18 cellular contexts compared by ENCODE assay signal in genomic region chr5:169549453-169549852, GRCh38. TPM values are rescaled to one million over a fixed set of nuclear protein-coding genes. Genes with fewer than 3 reads are reported as not detected.
DNase-seq lines count a peak whose midpoint lies in the region; ATAC-seq, FAIRE-seq and TF ChIP-seq lines count a peak whose summit lies in the region.
"Had no signal": no experiment of that assay in that cellular context is flagged by ENCODE, and none has a peak within 500 bp of the region (broad histone marks: within the 10 kb centered on the region; RNA-seq: fewer than 3 reads in every experiment).

No MANE protein-coding gene starts in this region.

- no peak overlapping the region for H2BK5ac ChIP-seq in mesenchymal stem cell (ENCODE audit: low read depth, low read length, poor library complexity, severe bottlenecking)

- H2AFZ ChIP-seq in mesenchymal stem cell (ENCODE audit: low read depth, low read length) = no peak overlapping the region
- H2AFZ ChIP-seq in HepG2 (ENCODE audit: low read length) = no peak overlapping the region

- H3K27me3 ChIP-seq in adipocyte (replicated peaks; ENCODE audit: control insufficient read depth, insufficient read depth, low read length) (no peaks in the 10 kb centered on the region), mesenchymal stem cell (ENCODE audit: control insufficient read depth in 1 of 2, insufficient read depth in 1 of 2, low read length in 2 of 2) (peaks cover 0 to 7% of the 10 kb centered on the region in 2 experiments), HepG2 (ENCODE audit: control insufficient read depth in 1 of 2, insufficient read depth in 2 of 2, low read length in 2 of 2) (no peaks in the 10 kb centered on the region)
- H3K27me3 ChIP-seq: BLaER1 had no signal

- no peak overlapping the region for H4K91ac ChIP-seq in mesenchymal stem cell (ENCODE audit: low read length)

- H3K79me2 ChIP-seq in HepG2 (ENCODE audit: insufficient read depth, low read length) = no peaks in the 10 kb centered on the region

- DNase-seq in M059J (ENCODE audit: low read depth) (peak; percentile 12), adipocyte (ENCODE audit: low read depth) (peak; percentile 22), mesenchymal stem cell (no peak), NCI-H1092 (lab: John Stamatoyannopoulos, UW) (no peak), HepG2 (ENCODE audit: low spot score) (no peak)
- no peak for DNase-seq in stimulated activated CD4-positive, alpha-beta T cell treated with anti-CD3 and anti-CD28 coated beads, Interleukin-2, amount 100 ng/mL, for 48 hours
- DNase-seq: Caco-2; CD4-positive, CD25-positive, alpha-beta regulatory T cell; CD8-positive, alpha-beta T cell; DMS153; DND-41; H7; HCEC 1CT had no signal

- H3K23ac ChIP-seq in mesenchymal stem cell (ENCODE audit: low read length in 2 of 2) = no peak overlapping the region

- no peaks in the 10 kb centered on the region for H3K79me1 ChIP-seq in mesenchymal stem cell (replicated peaks; ENCODE audit: low read length, poor library complexity, severe bottlenecking)

- no peaks in the 10 kb centered on the region for H4K20me1 ChIP-seq in HepG2 (ENCODE audit: insufficient read depth, low read length)
- H4K20me1 ChIP-seq: BLaER1 had no signal

- H3K9ac ChIP-seq in adipocyte (ENCODE audit: low read length) = peak overlapping the region; percentile 53
- peak overlapping the region; percentile 58 for H3K9ac ChIP-seq in mesenchymal stem cell (ENCODE audit: low read length)
- H3K9ac ChIP-seq in HepG2 (ENCODE audit: insufficient read depth, low read depth, low read length) = no peak overlapping the region
- H3K9ac ChIP-seq: BLaER1 had no signal

- no peak overlapping the region for H2BK12ac ChIP-seq in mesenchymal stem cell (ENCODE audit: low read length in 2 of 2)

- in situ Hi-C loops in HepG2 (cut with HindIII; ENCODE audit: extremely low pct_ligation_motif_present, low pct_unique_long_range_greater_than_20kb) = no loop called here

- H3K9me3 ChIP-seq in adipocyte (ENCODE audit: control insufficient read depth, low read length) (peaks cover 5% of the 10 kb centered on the region), mesenchymal stem cell (ENCODE audit: control insufficient read depth, low read length) (peaks cover 7% of the 10 kb centered on the region), HepG2 (ENCODE audit: low read length) (no peaks in the 10 kb centered on the region)
- H3K9me3 ChIP-seq: BLaER1, Caco-2 had no signal

- POLR2A ChIA-PET in HepG2 (lab: Yijun Ruan, JAX) = no interaction called here

- CTCF ChIA-PET in HepG2 (lab: Yijun Ruan, JAX; ENCODE audit: low intra/inter-chr PET ratio, low total read pairs) = no interaction called here

- H3K27ac ChIP-seq in mesenchymal stem cell (ENCODE audit: low read length, poor library complexity, severe bottlenecking) (no peak overlapping the region), HepG2 (ENCODE audit: extremely low read length, insufficient read depth, low read length) (no peak overlapping the region)
- H3K27ac ChIP-seq: BLaER1, C4-2B had no signal

- TF ChIP-seq EP300 in HepG2 (IDR thresholded peaks at IDR 0.05; ENCODE audit: low read depth in 2 of 2, low read length in 2 of 2) (no peak), HepG2 (CRISPR knock-in tag; IDR thresholded peaks at IDR 0.05; ENCODE audit: borderline replicate concordance) (no peak)

- H3K36me3 ChIP-seq in adipocyte (ENCODE audit: control insufficient read depth, insufficient read depth, low read length, severe bottlenecking) = no peaks in the 10 kb centered on the region
- no peaks in the 10 kb centered on the region for H3K36me3 ChIP-seq in mesenchymal stem cell (ENCODE audit: control insufficient read depth in 1 of 2, insufficient read depth in 2 of 2, low read depth in 1 of 2, low read length in 2 of 2)
- H3K36me3 ChIP-seq in HepG2 (replicated peaks in 1 of 2; ENCODE audit: control insufficient read depth in 1 of 2, insufficient read depth in 2 of 2, low read length in 2 of 2) = no peaks in the 10 kb centered on the region
- H3K36me3 ChIP-seq: BLaER1 had no signal

- intact Hi-C loops in HepG2 (cut with micrococcal nuclease; ENCODE audit: unreplicated experiment) = no loop called here

- no peak for FAIRE-seq in HepG2 (lab: Jason Lieb, UNC)
- FAIRE-seq: G401.6, GM12892, H1 had no signal

- no peak overlapping the region for H3K14ac ChIP-seq in mesenchymal stem cell (ENCODE audit: low read length in 2 of 2)

- no peak overlapping the region for H2AK5ac ChIP-seq in mesenchymal stem cell (ENCODE audit: low read length, severe bottlenecking)

- no peak overlapping the region for H3K18ac ChIP-seq in mesenchymal stem cell (ENCODE audit: low read depth in 1 of 2, low read length in 2 of 2)

- H2BK120ac ChIP-seq in mesenchymal stem cell (ENCODE audit: low read depth, low read length) = no peak overlapping the region

- TF ChIP-seq RAD21 in HepG2 (CRISPR knock-in tag; IDR thresholded peaks at IDR 0.05) = no peak

- H3K4me1 ChIP-seq in adipocyte (ENCODE audit: control insufficient read depth, insufficient read depth, low read length) (peaks cover 33% of the 10 kb centered on the region), mesenchymal stem cell (ENCODE audit: control insufficient read depth, insufficient read depth, low read depth, low read length) (no peaks in the 10 kb centered on the region), HepG2 (ENCODE audit: insufficient read depth, low read length) (no peaks in the 10 kb centered on the region)

- ATAC-seq in HepG2 = no peak
- ATAC-seq: CD8-positive, alpha-beta T cell had no signal

- H4K8ac ChIP-seq in mesenchymal stem cell (ENCODE audit: low read length) = no peak overlapping the region

- H3K4me2 ChIP-seq in mesenchymal stem cell (ENCODE audit: low read length, poor library complexity, severe bottlenecking) = no peak overlapping the region
- no peak overlapping the region for H3K4me2 ChIP-seq in HepG2 (ENCODE audit: low read depth, low read length)
- H3K4me2 ChIP-seq: BLaER1 had no signal

- no peak for TF ChIP-seq CTCF in HepG2 (CRISPR knock-in tag; IDR thresholded peaks at IDR 0.05)

- no peak for TF ChIP-seq POLR2A in HepG2 (IDR thresholded peaks at IDR 0.05; ENCODE audit: insufficient read depth in 1 of 2, low read depth in 2 of 2, low read length in 2 of 2)

- BruUV-seq in HepG2 (replicated peaks; lab: Mats Ljungman, UMichigan) = no TSS peak

- H3K4me3 ChIP-seq in adipocyte (ENCODE audit: low read length) (no peak overlapping the region), mesenchymal stem cell (ENCODE audit: insufficient read depth in 1 of 2, low read depth in 1 of 2, low read length in 2 of 2) (no peak overlapping the region), HepG2 (replicated peaks in 1 of 3; ENCODE audit: insufficient read depth in 1 of 3, low read depth in 2 of 3, low read length in 3 of 3) (no peak overlapping the region)
- H3K4me3 ChIP-seq: BLaER1 had no signal

- no peak overlapping the region for H2BK15ac ChIP-seq in mesenchymal stem cell (ENCODE audit: low read depth, poor library complexity, severe bottlenecking)

- H3K4ac ChIP-seq in mesenchymal stem cell (ENCODE audit: low read depth in 1 of 2, low read length in 2 of 2) = no peak overlapping the region

TF ChIP-seq in HepG2, 621 proteins besides CTCF, POLR2A, EP300 and RAD21 (continues in another document):
- TF ChIP-seq ATAD3A (CRISPR knock-in tag; IDR thresholded peaks at IDR 0.05) = no peak
- no peak for TF ChIP-seq ELK4 (CRISPR knock-in tag; IDR thresholded peaks at IDR 0.05; ENCODE audit: borderline replicate concordance)
- no peak for TF ChIP-seq ZZZ3 (CRISPR knock-in tag; IDR thresholded peaks at IDR 0.05; ENCODE audit: borderline replicate concordance)

RNA-seq across cellular contexts. Expression of gene SPDL1, which starts 34.1 kb away (rescaled TPM):
- total RNA-seq in M059J (2014; rRNA removed; shearing (Covaris generic)) = 158 and 167 TPM in 2 replicates
- polyA plus RNA-seq in mesenchymal stem cell (2013, experiment 1 of 2) = 27.2 TPM
- 25.2 TPM for polyA plus RNA-seq in mesenchymal stem cell (2013, experiment 2 of 2)
- 36.6 and 61.4 TPM in 2 replicates for total RNA-seq in HepG2 (2016; rRNA removed; fragmentation: Illumina TruSeq; extraction: Trizol)
- total RNA-seq in HepG2 (2016; cell fraction: cytosol; rRNA removed; fragmentation: Illumina TruSeq; extraction: Trizol; ENCODE audit: low read depth) = 6.4 and 7.2 TPM in 2 replicates
- 38.1 and 53.5 TPM in 2 replicates for total RNA-seq in HepG2 (2016; cell fraction: insoluble cytoplasmic fraction; rRNA removed; fragmentation: Illumina TruSeq; extraction: Trizol)
- 20.7 and 24.8 TPM in 2 replicates for total RNA-seq in HepG2 (2016; cell fraction: membrane; rRNA removed; fragmentation: Illumina TruSeq; extraction: Trizol)
- total RNA-seq in HepG2 (2016; cell fraction: nucleus; rRNA removed; fragmentation: Illumina TruSeq; extraction: Trizol) = 27.4 and 29.1 TPM in 2 replicates
- 5.2 and 10.9 TPM in 2 replicates for polyA plus RNA-seq in HepG2 (2011; rRNA removed)
- 3.3 and 5.9 TPM in 2 replicates for polyA plus RNA-seq in HepG2 (2011; cell fraction: cytosol; rRNA removed)
- polyA plus RNA-seq in HepG2 (2011; cell fraction: nucleus; rRNA removed) = 7.4 and 9.6 TPM in 2 replicates
- 7.9 and 14.0 TPM in 2 replicates for polyA plus RNA-seq in HepG2 (2012)
- polyA plus RNA-seq in HepG2 (2016; cell fraction: cytosol; fragmentation: Illumina TruSeq; extraction: Trizol; ENCODE audit: low read depth) = 2.5 and 3.2 TPM in 2 replicates
- polyA plus RNA-seq in HepG2 (2016; cell fraction: insoluble cytoplasmic fraction; fragmentation: Illumina TruSeq; extraction: Trizol; ENCODE audit: low read depth) = 49.1 and 50.5 TPM in 2 replicates
- polyA plus RNA-seq in HepG2 (2016; cell fraction: membrane; fragmentation: Illumina TruSeq; extraction: Trizol; ENCODE audit: low read depth) = 6.6 and 7.7 TPM in 2 replicates
- 41.2 TPM in 2 replicates for polyA plus RNA-seq in HepG2 (2016; cell fraction: nucleus; fragmentation: Illumina TruSeq; extraction: Trizol; ENCODE audit: insufficient read depth, low read depth)
- 3.0 and 12.2 TPM in 2 replicates for polyA minus RNA-seq in HepG2 (2011; rRNA and poly(A)+ RNA removed; ENCODE audit: low replicate concordance)
- polyA minus RNA-seq in HepG2 (2011; cell fraction: cytosol; rRNA and poly(A)+ RNA removed) = 4.0 and 8.9 TPM in 2 replicates
- polyA minus RNA-seq in HepG2 (2011; cell fraction: nucleus; rRNA and poly(A)+ RNA removed) = 15.2 and 19.2 TPM in 2 replicates

Comparison
In these comparisons a context has a peak if more than half of its experiments do, and no peak if none do; other contexts are left out.
1. DNase-seq: peak in M059J (single experiment) and adipocyte (single experiment); none in mesenchymal stem cell (single experiment), NCI-H1092 (single experiment), HepG2 (single experiment) and stimulated activated CD4-positive, alpha-beta T cell treated with anti-CD3 and anti-CD28 coated beads, Interleukin-2, amount 100 ng/mL, for 48 hours (0 of 2).